Comparison of ENCODE assay signal across 14 cellular contexts in genomic region chr1:153357076-153357852, GRCh38. TPM values are rescaled to one million over a fixed set of nuclear protein-coding genes. Genes with fewer than 3 reads are reported as not detected.
DNase-seq lines count a peak whose midpoint lies in the region; ATAC-seq and TF ChIP-seq lines count a peak whose summit lies in the region.
"Had no signal": no experiment of that assay in that cellular context is flagged by ENCODE, and none has a peak within 500 bp of the region (broad histone marks: within the 10 kb centered on the region; RNA-seq: fewer than 3 reads in every experiment).

No MANE protein-coding gene starts in this region.

- H3K4me1 ChIP-seq in GM23338 (ENCODE audit: insufficient read depth) (no peaks in the 10 kb centered on the region), prostate gland (replicated peaks) (no peaks in the 10 kb centered on the region), neural progenitor cell (no peaks in the 10 kb centered on the region)

- no peak for ATAC-seq in GM23338
- no peak for ATAC-seq in HG02759 (IDR thresholded peaks at IDR 0.05; ENCODE audit: unreplicated experiment)

- H3K27ac ChIP-seq in GM23338 (ENCODE audit: low read depth), result no peak overlapping the region
- H3K27ac ChIP-seq in RWPE1, result peak overlapping the region; percentile 95
- peak overlapping the region in 1 of 2 donors; percentile 7 for H3K27ac ChIP-seq in prostate gland
- no peak overlapping the region for H3K27ac ChIP-seq in neural progenitor cell

- H3K9ac ChIP-seq in neural progenitor cell, result no peak overlapping the region

- intact Hi-C loops in cardiac septum (cut with DNase I), result no loop called here
- intact Hi-C loops in prostate gland (cut with DNase I), result no loop called here

- CTCF ChIA-PET in RWPE1 (lab: Yijun Ruan, JAX), result interaction anchor here (0.6 to 7.6 kb wide), 10 partner anchors 18 to 1086 kb away, joined by 3 to 143 read pairs (median 3); partner anchors contain the start of genes RAB13, S100A12 and S100A8

- H3K79me2 ChIP-seq in GM23338 (replicated peaks; ENCODE audit: insufficient read depth), result no peaks in the 10 kb centered on the region
- no peaks in the 10 kb centered on the region for H3K79me2 ChIP-seq in neural progenitor cell (ENCODE audit: low read depth)

- peaks cover 7% of the 10 kb centered on the region for H3K27me3 Mint-ChIP-seq in GM23338 (ENCODE audit: insufficient read depth, low read depth, poor library complexity)
- peaks cover 5% of the 10 kb centered on the region for H3K27me3 Mint-ChIP-seq in neural progenitor cell (ENCODE audit: insufficient read depth, low read depth)

- H4K20me1 ChIP-seq in GM23338 (replicated peaks; ENCODE audit: insufficient read depth) (no peaks in the 10 kb centered on the region), neural progenitor cell (ENCODE audit: low read depth) (no peaks in the 10 kb centered on the region)

- TF ChIP-seq POLR2A in prostate gland (IDR thresholded peaks at IDR 0.05), result no peak

- POLR2A ChIA-PET in RWPE1 (lab: Yijun Ruan, JAX; ENCODE audit: low non-redundant PET), result interaction anchor here (0.7 kb wide), 1 partner anchor 9 kb away, joined by 3 read pairs; the partner anchor contains the start of gene PGLYRP4

- DNase-seq in GM23338 (ENCODE audit: low spot score), result no peak
- peak; percentile 86 for DNase-seq in RWPE1 (ENCODE audit: low spot score)
- DNase-seq in cardiac septum (ENCODE audit: low spot score), result peak; percentile 94
- peak; percentile 72 for DNase-seq in prostate gland (ENCODE audit: low spot score)
- DNase-seq in stimulated activated CD4-positive, alpha-beta T cell treated with anti-CD3 and anti-CD28 coated beads, Interleukin-4, amount 100 ng/mL, for 4 hours, result no peak
- DNase-seq in glomerular visceral epithelial cell (ENCODE audit: extremely low spot score), result no peak
- DNase-seq in neural progenitor cell (ENCODE audit: low spot score), result no peak
- DNase-seq: activated T-cell treated with anti-CD3 and anti-CD28 coated beads for 4 hours; DMS 273 treated with DMSO at 0.1 percent for 48 hours; NCI-H2081 treated with DMSO at 0.1 percent for 48 hours; stimulated activated CD4-positive, alpha-beta T cell treated with anti-CD3 and anti-CD28 coated beads, Interleukin-4, amount 100 ng/mL, for 1 hour had no signal

- no peak for TF ChIP-seq CTCF in GM23338 (conservative IDR thresholded peaks at IDR 0.05; ENCODE audit: low read depth in 2 of 2)
- TF ChIP-seq CTCF in RWPE1 (conservative IDR thresholded peaks at IDR 0.05; ENCODE audit: low read depth), result no peak
- TF ChIP-seq CTCF in prostate gland (IDR thresholded peaks at IDR 0.05), result no peak
- no peak for TF ChIP-seq CTCF in neural progenitor cell (IDR thresholded peaks at IDR 0.05)

- no peaks in the 10 kb centered on the region for H3K9me3 Mint-ChIP-seq in GM23338
- no peaks in the 10 kb centered on the region for H3K9me3 Mint-ChIP-seq in neural progenitor cell

- WGBS in prostate gland, result 68% methylated on average over 8 of the region's 10 CpGs

- H3F3A ChIP-seq in GM23338 (replicated peaks; ENCODE audit: low read depth), result no peaks in the 10 kb centered on the region
- no peaks in the 10 kb centered on the region for H3F3A ChIP-seq in neural progenitor cell (ENCODE audit: low read depth)

- no peak overlapping the region for H3K27ac Mint-ChIP-seq in GM23338
- H3K27ac Mint-ChIP-seq in neural progenitor cell, result no peak overlapping the region

- H3K36me3 ChIP-seq in GM23338 (ENCODE audit: insufficient read depth) (no peaks in the 10 kb centered on the region), prostate gland (no peaks in the 10 kb centered on the region), neural progenitor cell (no peaks in the 10 kb centered on the region)

- no peak overlapping the region for H3K4me3 Mint-ChIP-seq in GM23338
- H3K4me3 Mint-ChIP-seq in neural progenitor cell, result no peak overlapping the region

- H3K4me3 ChIP-seq in GM23338, result no peak overlapping the region
- no peak overlapping the region for H3K4me3 ChIP-seq in prostate gland
- H3K4me3 ChIP-seq in neural progenitor cell, result no peak overlapping the region

- no peaks in the 10 kb centered on the region for H3K27me3 ChIP-seq in GM23338 (ENCODE audit: insufficient read depth)
- no peaks in the 10 kb centered on the region for H3K27me3 ChIP-seq in prostate gland (replicated peaks; ENCODE audit: insufficient read depth)
- H3K27me3 ChIP-seq in neural progenitor cell, result no peaks in the 10 kb centered on the region

- H3K4me1 Mint-ChIP-seq in GM23338 (peaks cover 8% of the 10 kb centered on the region; the same call in 1 of the 3 replicates), neural progenitor cell (no peaks in the 10 kb centered on the region)

- no peaks in the 10 kb centered on the region for H3K9me3 ChIP-seq in prostate gland
- H3K9me3 ChIP-seq in neural progenitor cell (ENCODE audit: low read depth), result no peaks in the 10 kb centered on the region

- H3K4me2 ChIP-seq in GM23338 (no peak overlapping the region), neural progenitor cell (no peak overlapping the region)

- H3K36me3 Mint-ChIP-seq in GM23338 (ENCODE audit: low read depth) (no peaks in the 10 kb centered on the region), neural progenitor cell (no peaks in the 10 kb centered on the region)

- H3K9me2 ChIP-seq in GM23338 (ENCODE audit: insufficient read depth), result no peaks in the 10 kb centered on the region

- H2AFZ ChIP-seq in GM23338 (peak overlapping the region; percentile 74; the same call in 1 of the 2 replicates), neural progenitor cell (replicated peaks) (no peak overlapping the region)

TF ChIP-seq in GM23338, 12 proteins besides CTCF, POLR2A, EP300 and RAD21 (continues in another document):
- TF ChIP-seq ETS1 (IDR thresholded peaks at IDR 0.05) (no peak), EZH2phosphoT487 (IDR thresholded peaks at IDR 0.05; ENCODE audit: unreplicated experiment) (no peak), JUNB (IDR thresholded peaks at IDR 0.05; ENCODE audit: unreplicated experiment) (no peak), NANOG (IDR thresholded peaks at IDR 0.05; ENCODE audit: borderline replicate concordance) (no peak), POLR2AphosphoS5 (IDR thresholded peaks at IDR 0.05; ENCODE audit: low read depth) (no peak), CREB1 (CRISPR knock-in tag; IDR thresholded peaks at IDR 0.05; ENCODE audit: low read depth) (no peak), STAT1 (IDR thresholded peaks at IDR 0.05; ENCODE audit: unreplicated experiment) (no peak)

RNA-seq across cellular contexts. Expression of gene S100A9, which starts 0.4 kb away (rescaled TPM):
- total RNA-seq in GM23338 (2014; rRNA removed; shearing (Covaris generic)), result not detected in 2 replicates
- polyA plus RNA-seq in GM23338 (2016; fragmentation: Nextera tagmentation; extraction: Ambion mirVana), result not detected in 2 replicates
- total RNA-seq in cardiac septum (91.9 TPM), prostate gland (10 to 100 TPM; 25.6 to 45.2 TPM), neural progenitor cell (ENCODE audit: low replicate concordance) (not detected in 2 replicates)
- total RNA-seq: glomerular endothelial cell, myocyte had no signal

RNA-seq across cellular contexts. Expression of gene PGLYRP4, which starts 8.6 kb away (rescaled TPM):
- total RNA-seq in GM23338 (2014; rRNA removed; shearing (Covaris generic)), result not detected in 2 replicates
- polyA plus RNA-seq in GM23338 (2016; fragmentation: Nextera tagmentation; extraction: Ambion mirVana), result not detected in 2 replicates
- total RNA-seq in cardiac septum, result not detected
- total RNA-seq in prostate gland, result not detected
- not detected in 2 replicates for total RNA-seq in neural progenitor cell (ENCODE audit: low replicate concordance)
- total RNA-seq: glomerular endothelial cell, myocyte had no signal

RNA-seq across cellular contexts. Expression of gene S100A12, which starts 18.2 kb away (rescaled TPM):
- total RNA-seq in GM23338 (2014; rRNA removed; shearing (Covaris generic)), result not detected in 2 replicates
- polyA plus RNA-seq in GM23338 (2016; fragmentation: Nextera tagmentation; extraction: Ambion mirVana), result not detected in 2 replicates
- total RNA-seq in cardiac septum (4.1 TPM), prostate gland (not detected), neural progenitor cell (ENCODE audit: low replicate concordance) (not detected in 2 replicates)
- total RNA-seq: glomerular endothelial cell, myocyte had no signal

RNA-seq across cellular contexts. Expression of gene S100A8, which starts 33.6 kb away (rescaled TPM):
- not detected in 2 replicates for total RNA-seq in GM23338 (2014; rRNA removed; shearing (Covaris generic))
- polyA plus RNA-seq in GM23338 (2016; fragmentation: Nextera tagmentation; extraction: Ambion mirVana), result not detected in 2 replicates
- total RNA-seq in cardiac septum (71.3 TPM), prostate gland (1 to 10 TPM; 1.5 to 5.6 TPM), neural progenitor cell (ENCODE audit: low replicate concordance) (not detected in 2 replicates)
- total RNA-seq: glomerular endothelial cell, myocyte had no signal

RNA-seq across cellular contexts. Expression of gene PGLYRP3, which starts 44.5 kb away (rescaled TPM):
- total RNA-seq in GM23338 (2014; rRNA removed; shearing (Covaris generic)), result not detected in 2 replicates
- polyA plus RNA-seq in GM23338 (2016; fragmentation: Nextera tagmentation; extraction: Ambion mirVana), result not detected in 2 replicates
- total RNA-seq in cardiac septum (not detected), prostate gland (not detected), neural progenitor cell (ENCODE audit: low replicate concordance) (not detected in 2 replicates)
- total RNA-seq: glomerular endothelial cell, myocyte had no signal

Comparison
In these comparisons a context has a peak if more than half of its experiments do, and no peak if none do; other contexts are left out.
1. DNase-seq: peak in RWPE1 (single experiment), cardiac septum (single experiment) and prostate gland (single experiment); none in GM23338 (single experiment), stimulated activated CD4-positive, alpha-beta T cell treated with anti-CD3 and anti-CD28 coated beads, Interleukin-4, amount 100 ng/mL, for 4 hours (0 of 2), glomerular visceral epithelial cell (single experiment) and neural progenitor cell (single experiment).
2. RNA of gene S100A9, which starts 0.4 kb away (total RNA-seq): 91.9 TPM in cardiac septum (single experiment) and 25.6 to 45.2 TPM in prostate gland; not detected in GM23338 and not detected in neural progenitor cell; every median in the first group is over 10 times any median in the second.